Comparison of ENCODE assay signal across 27 cellular contexts in genomic region chr7:29340691-29341090, GRCh38.
"Had no signal": no experiment of that assay in that cellular context is flagged by ENCODE, and none has a peak within 500 bp of the region (broad histone marks: within the 10 kb centered on the region; RNA-seq: fewer than 3 reads in every experiment).

No MANE protein-coding gene starts in this region.

- FAIRE-seq: colon, endothelial cell of umbilical vein, islet of Langerhans had no signal

- H3K79me2 ChIP-seq: parathyroid adenoma had no signal

- ATAC-seq: heart right ventricle; left cardiac atrium; left lung; mucosa of descending colon; natural killer cell treated with Interleukin-12 subunit alpha and Interleukin-12 subunit beta and Interleukin-15 and Interleukin-18, amount 100 ng/mL, for 72 hours; sciatic nerve; stimulated activated effector memory CD8-positive, alpha-beta T cell treated with anti-CD3 and anti-CD28 coated beads, Interleukin-12 subunit alpha, Interleukin-12 subunit beta, amount 100 ng/mL, for 72 hours had no signal

- DNase-seq: dermis blood vessel endothelial cell; effector memory CD4-positive, alpha-beta T cell; erythroblast; esophagus squamous epithelium; foreskin melanocyte; glutamatergic neuron; heart right ventricle; hippocampal formation; left cardiac atrium; left lung; mesenchymal stem cell; mucosa of descending colon; naive B cell; stimulated activated CD4-positive, alpha-beta T cell treated with anti-CD3 and anti-CD28 coated beads, Interleukin-2, amount 100 ng/mL, for 24 hours; stimulated activated CD4-positive, alpha-beta T cell treated with anti-CD3 and anti-CD28 coated beads, Interleukin-4, amount 100 ng/mL, for 24 hours; stimulated activated naive CD4-positive, alpha-beta T cell treated with Interleukin-2 at 50 U/mL for 16 hours; stomach; thyroid gland; upper lobe of left lung had no signal

- H3K36me3 ChIP-seq: esophagus squamous epithelium, heart right ventricle, left lung, neutrophil, stomach, thyroid gland, upper lobe of left lung had no signal

- H3K9me3 ChIP-seq: esophagus squamous epithelium, heart right ventricle, left lung, mucosa of descending colon, neutrophil, stomach, thyroid gland, upper lobe of left lung had no signal

- H3K4me3 ChIP-seq: esophagus squamous epithelium, heart right ventricle, left lung, mucosa of descending colon, stomach, thyroid gland, upper lobe of left lung had no signal

- H3K27ac ChIP-seq: esophagus squamous epithelium, heart right ventricle, left lung, neutrophil, parathyroid adenoma, stomach, thyroid gland, upper lobe of left lung had no signal

- H3K27me3 ChIP-seq: esophagus squamous epithelium, heart right ventricle, left lung, neutrophil, stomach, thyroid gland, upper lobe of left lung had no signal

- H3K4me1 ChIP-seq: parathyroid adenoma had no signal

- H3K9ac ChIP-seq: parathyroid adenoma had no signal

- H2AFZ ChIP-seq: parathyroid adenoma had no signal
